1 cellular context compared by ENCODE assay signal in the genomic region with DNA sequence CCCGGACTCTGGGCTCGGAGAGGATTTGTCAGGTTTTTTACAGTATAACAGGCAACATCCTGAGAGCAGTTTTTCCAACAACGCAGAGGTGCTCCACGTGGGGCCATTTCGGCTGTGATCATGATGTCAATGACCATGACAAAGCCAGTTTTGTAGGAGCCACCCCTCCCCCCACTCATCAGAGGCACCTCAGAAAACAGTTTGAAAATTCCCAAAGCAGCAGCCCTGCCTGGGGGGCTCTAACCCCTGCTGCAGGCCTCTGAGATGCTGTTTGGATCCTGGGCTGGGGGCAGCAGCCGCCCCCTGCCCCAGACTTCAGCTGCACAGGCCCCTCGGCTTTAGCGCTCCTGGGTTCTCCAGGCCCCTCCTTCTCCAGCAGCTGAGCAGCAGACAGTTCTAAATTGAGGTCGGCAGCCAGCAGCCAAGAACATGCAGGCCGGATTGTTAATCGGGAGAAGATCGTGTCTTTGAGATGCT.
TF ChIP-seq lines count a peak whose summit lies in the region.

No MANE protein-coding gene starts in this region.

TF ChIP-seq in K562, 482 proteins besides CTCF, POLR2A, EP300 and RAD21 (continued from another document and continues in another):
- TF ChIP-seq, protein P1, sequence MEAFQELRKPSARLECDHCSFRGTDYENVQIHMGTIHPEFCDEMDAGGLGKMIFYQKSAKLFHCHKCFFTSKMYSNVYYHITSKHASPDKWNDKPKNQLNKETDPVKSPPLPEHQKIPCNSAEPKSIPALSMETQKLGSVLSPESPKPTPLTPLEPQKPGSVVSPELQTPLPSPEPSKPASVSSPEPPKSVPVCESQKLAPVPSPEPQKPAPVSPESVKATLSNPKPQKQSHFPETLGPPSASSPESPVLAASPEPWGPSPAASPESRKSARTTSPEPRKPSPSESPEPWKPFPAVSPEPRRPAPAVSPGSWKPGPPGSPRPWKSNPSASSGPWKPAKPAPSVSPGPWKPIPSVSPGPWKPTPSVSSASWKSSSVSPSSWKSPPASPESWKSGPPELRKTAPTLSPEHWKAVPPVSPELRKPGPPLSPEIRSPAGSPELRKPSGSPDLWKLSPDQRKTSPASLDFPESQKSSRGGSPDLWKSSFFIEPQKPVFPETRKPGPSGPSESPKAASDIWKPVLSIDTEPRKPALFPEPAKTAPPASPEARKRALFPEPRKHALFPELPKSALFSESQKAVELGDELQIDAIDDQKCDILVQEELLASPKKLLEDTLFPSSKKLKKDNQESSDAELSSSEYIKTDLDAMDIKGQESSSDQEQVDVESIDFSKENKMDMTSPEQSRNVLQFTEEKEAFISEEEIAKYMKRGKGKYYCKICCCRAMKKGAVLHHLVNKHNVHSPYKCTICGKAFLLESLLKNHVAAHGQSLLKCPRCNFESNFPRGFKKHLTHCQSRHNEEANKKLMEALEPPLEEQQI (IDR thresholded peaks at IDR 0.05): no peak
- TF ChIP-seq TCF7L2 (IDR thresholded peaks at IDR 0.05; ENCODE audit: low read depth, low read length) (no peak), ERF (CRISPR knock-in tag; IDR thresholded peaks at IDR 0.05) (no peak), ZKSCAN1 (IDR thresholded peaks at IDR 0.05; ENCODE audit: low read depth, low read length) (no peak), TBL1XR1 (IDR thresholded peaks at IDR 0.05; ENCODE audit: low read length in 2 of 2) (no peak), ZNF140 (CRISPR knock-in tag; IDR thresholded peaks at IDR 0.05) (no peak), LEF1 (IDR thresholded peaks at IDR 0.05) (peak; percentile 74; the same call in 1 of the 2 replicates), HMG20B (CRISPR knock-in tag; IDR thresholded peaks at IDR 0.05) (no peak), RHOXF2B (CRISPR knock-in tag; conservative IDR thresholded peaks at IDR 0.05) (no peak), HCFC1 (IDR thresholded peaks at IDR 0.05; ENCODE audit: low read depth, low read length) (no peak), CC2D1A (IDR thresholded peaks at IDR 0.05) (no peak), KAT7 (CRISPR knock-in tag; IDR thresholded peaks at IDR 0.05; ENCODE audit: borderline replicate concordance) (no peak), FOXA3 (CRISPR knock-in tag; conservative IDR thresholded peaks at IDR 0.05 in 1 of 2, IDR thresholded peaks at IDR 0.05 in 1 of 2) (no peak), ATF7 (IDR thresholded peaks at IDR 0.05) (peak; percentile 83), RFX1 (IDR thresholded peaks at IDR 0.05) (no peak), ETS2 (tag; IDR thresholded peaks at IDR 0.05; ENCODE audit: borderline replicate concordance, poor library complexity, severe bottlenecking) (no peak), TARDBP (IDR thresholded peaks at IDR 0.05) (no peak), ZNF76 (CRISPR knock-in tag; IDR thresholded peaks at IDR 0.05; ENCODE audit: borderline replicate concordance) (no peak), ZNF239 (CRISPR knock-in tag; IDR thresholded peaks at IDR 0.05) (no peak), ZEB2 (IDR thresholded peaks at IDR 0.05) (no peak), HDAC3 (IDR thresholded peaks at IDR 0.05; ENCODE audit: borderline replicate concordance, partially characterized antibody) (no peak), NFE2 (IDR thresholded peaks at IDR 0.05; ENCODE audit: low read depth) (peak; percentile 85), RAD51 (IDR thresholded peaks at IDR 0.05; ENCODE audit: borderline replicate concordance, low read depth) (no peak), ZNF79 (CRISPR knock-in tag; IDR thresholded peaks at IDR 0.05; ENCODE audit: low read depth) (no peak), KLF13 (tag; IDR thresholded peaks at IDR 0.05; ENCODE audit: borderline replicate concordance, low read depth) (no peak), ZNF324 (CRISPR knock-in tag; IDR thresholded peaks at IDR 0.05) (no peak), NFYB (IDR thresholded peaks at IDR 0.05; ENCODE audit: extremely low read depth, insufficient read length) (no peak), TCFL5 (CRISPR knock-in tag; conservative IDR thresholded peaks at IDR 0.05) (no peak), MAFG (tag; conservative IDR thresholded peaks at IDR 0.05) (peak; percentile 72), CBX5 (IDR thresholded peaks at IDR 0.05; ENCODE audit: borderline replicate concordance, low read depth) (no peak), DNMT1 (IDR thresholded peaks at IDR 0.05) (no peak), YBX1 (IDR thresholded peaks at IDR 0.05) (no peak), ZNF184 (CRISPR knock-in tag; IDR thresholded peaks at IDR 0.05) (no peak), OTX1 (CRISPR knock-in tag; IDR thresholded peaks at IDR 0.05) (no peak), FOXK1 (CRISPR knock-in tag; IDR thresholded peaks at IDR 0.05; ENCODE audit: borderline replicate concordance) (no peak), RBM25 (IDR thresholded peaks at IDR 0.05; ENCODE audit: low read depth, low read length, severe bottlenecking) (no peak), HOXB6 (CRISPR knock-in tag; IDR thresholded peaks at IDR 0.05; ENCODE audit: borderline replicate concordance) (no peak), BACH1 (tag; IDR thresholded peaks at IDR 0.05) (0 out of 2 replicates have a peak, but pooled peaks have one; percentile 51)
- TF ChIP-seq, protein P2, sequence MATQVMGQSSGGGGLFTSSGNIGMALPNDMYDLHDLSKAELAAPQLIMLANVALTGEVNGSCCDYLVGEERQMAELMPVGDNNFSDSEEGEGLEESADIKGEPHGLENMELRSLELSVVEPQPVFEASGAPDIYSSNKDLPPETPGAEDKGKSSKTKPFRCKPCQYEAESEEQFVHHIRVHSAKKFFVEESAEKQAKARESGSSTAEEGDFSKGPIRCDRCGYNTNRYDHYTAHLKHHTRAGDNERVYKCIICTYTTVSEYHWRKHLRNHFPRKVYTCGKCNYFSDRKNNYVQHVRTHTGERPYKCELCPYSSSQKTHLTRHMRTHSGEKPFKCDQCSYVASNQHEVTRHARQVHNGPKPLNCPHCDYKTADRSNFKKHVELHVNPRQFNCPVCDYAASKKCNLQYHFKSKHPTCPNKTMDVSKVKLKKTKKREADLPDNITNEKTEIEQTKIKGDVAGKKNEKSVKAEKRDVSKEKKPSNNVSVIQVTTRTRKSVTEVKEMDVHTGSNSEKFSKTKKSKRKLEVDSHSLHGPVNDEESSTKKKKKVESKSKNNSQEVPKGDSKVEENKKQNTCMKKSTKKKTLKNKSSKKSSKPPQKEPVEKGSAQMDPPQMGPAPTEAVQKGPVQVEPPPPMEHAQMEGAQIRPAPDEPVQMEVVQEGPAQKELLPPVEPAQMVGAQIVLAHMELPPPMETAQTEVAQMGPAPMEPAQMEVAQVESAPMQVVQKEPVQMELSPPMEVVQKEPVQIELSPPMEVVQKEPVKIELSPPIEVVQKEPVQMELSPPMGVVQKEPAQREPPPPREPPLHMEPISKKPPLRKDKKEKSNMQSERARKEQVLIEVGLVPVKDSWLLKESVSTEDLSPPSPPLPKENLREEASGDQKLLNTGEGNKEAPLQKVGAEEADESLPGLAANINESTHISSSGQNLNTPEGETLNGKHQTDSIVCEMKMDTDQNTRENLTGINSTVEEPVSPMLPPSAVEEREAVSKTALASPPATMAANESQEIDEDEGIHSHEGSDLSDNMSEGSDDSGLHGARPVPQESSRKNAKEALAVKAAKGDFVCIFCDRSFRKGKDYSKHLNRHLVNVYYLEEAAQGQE (CRISPR knock-in tag; IDR thresholded peaks at IDR 0.05; ENCODE audit: low read depth): no peak
- TF ChIP-seq, protein P3, sequence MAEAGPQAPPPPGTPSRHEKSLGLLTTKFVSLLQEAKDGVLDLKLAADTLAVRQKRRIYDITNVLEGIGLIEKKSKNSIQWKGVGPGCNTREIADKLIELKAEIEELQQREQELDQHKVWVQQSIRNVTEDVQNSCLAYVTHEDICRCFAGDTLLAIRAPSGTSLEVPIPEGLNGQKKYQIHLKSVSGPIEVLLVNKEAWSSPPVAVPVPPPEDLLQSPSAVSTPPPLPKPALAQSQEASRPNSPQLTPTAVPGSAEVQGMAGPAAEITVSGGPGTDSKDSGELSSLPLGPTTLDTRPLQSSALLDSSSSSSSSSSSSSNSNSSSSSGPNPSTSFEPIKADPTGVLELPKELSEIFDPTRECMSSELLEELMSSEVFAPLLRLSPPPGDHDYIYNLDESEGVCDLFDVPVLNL (CRISPR knock-in tag; IDR thresholded peaks at IDR 0.05; ENCODE audit: low read depth): no peak
- TF ChIP-seq, protein P4, sequence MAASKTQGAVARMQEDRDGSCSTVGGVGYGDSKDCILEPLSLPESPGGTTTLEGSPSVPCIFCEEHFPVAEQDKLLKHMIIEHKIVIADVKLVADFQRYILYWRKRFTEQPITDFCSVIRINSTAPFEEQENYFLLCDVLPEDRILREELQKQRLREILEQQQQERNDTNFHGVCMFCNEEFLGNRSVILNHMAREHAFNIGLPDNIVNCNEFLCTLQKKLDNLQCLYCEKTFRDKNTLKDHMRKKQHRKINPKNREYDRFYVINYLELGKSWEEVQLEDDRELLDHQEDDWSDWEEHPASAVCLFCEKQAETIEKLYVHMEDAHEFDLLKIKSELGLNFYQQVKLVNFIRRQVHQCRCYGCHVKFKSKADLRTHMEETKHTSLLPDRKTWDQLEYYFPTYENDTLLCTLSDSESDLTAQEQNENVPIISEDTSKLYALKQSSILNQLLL (CRISPR knock-in tag; IDR thresholded peaks at IDR 0.05; ENCODE audit: borderline replicate concordance): no peak
- TF ChIP-seq, protein P5, sequence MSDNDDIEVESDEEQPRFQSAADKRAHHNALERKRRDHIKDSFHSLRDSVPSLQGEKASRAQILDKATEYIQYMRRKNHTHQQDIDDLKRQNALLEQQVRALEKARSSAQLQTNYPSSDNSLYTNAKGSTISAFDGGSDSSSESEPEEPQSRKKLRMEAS (CRISPR knock-in tag; IDR thresholded peaks at IDR 0.05): no peak; the same call in 1 of the 2 replicates
- TF ChIP-seq, protein P6, sequence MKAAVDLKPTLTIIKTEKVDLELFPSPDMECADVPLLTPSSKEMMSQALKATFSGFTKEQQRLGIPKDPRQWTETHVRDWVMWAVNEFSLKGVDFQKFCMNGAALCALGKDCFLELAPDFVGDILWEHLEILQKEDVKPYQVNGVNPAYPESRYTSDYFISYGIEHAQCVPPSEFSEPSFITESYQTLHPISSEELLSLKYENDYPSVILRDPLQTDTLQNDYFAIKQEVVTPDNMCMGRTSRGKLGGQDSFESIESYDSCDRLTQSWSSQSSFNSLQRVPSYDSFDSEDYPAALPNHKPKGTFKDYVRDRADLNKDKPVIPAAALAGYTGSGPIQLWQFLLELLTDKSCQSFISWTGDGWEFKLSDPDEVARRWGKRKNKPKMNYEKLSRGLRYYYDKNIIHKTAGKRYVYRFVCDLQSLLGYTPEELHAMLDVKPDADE (conservative IDR thresholded peaks at IDR 0.05; ENCODE audit: control insufficient read depth, low read depth, low read length): no peak
- TF ChIP-seq, protein P7, sequence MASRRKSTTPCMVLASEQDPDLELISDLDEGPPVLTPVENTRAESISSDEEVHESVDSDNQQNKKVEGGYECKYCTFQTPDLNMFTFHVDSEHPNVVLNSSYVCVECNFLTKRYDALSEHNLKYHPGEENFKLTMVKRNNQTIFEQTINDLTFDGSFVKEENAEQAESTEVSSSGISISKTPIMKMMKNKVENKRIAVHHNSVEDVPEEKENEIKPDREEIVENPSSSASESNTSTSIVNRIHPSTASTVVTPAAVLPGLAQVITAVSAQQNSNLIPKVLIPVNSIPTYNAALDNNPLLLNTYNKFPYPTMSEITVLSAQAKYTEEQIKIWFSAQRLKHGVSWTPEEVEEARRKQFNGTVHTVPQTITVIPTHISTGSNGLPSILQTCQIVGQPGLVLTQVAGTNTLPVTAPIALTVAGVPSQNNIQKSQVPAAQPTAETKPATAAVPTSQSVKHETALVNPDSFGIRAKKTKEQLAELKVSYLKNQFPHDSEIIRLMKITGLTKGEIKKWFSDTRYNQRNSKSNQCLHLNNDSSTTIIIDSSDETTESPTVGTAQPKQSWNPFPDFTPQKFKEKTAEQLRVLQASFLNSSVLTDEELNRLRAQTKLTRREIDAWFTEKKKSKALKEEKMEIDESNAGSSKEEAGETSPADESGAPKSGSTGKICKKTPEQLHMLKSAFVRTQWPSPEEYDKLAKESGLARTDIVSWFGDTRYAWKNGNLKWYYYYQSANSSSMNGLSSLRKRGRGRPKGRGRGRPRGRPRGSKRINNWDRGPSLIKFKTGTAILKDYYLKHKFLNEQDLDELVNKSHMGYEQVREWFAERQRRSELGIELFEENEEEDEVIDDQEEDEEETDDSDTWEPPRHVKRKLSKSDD (conservative IDR thresholded peaks at IDR 0.05; ENCODE audit: low read length): no peak
- TF ChIP-seq, protein P8, sequence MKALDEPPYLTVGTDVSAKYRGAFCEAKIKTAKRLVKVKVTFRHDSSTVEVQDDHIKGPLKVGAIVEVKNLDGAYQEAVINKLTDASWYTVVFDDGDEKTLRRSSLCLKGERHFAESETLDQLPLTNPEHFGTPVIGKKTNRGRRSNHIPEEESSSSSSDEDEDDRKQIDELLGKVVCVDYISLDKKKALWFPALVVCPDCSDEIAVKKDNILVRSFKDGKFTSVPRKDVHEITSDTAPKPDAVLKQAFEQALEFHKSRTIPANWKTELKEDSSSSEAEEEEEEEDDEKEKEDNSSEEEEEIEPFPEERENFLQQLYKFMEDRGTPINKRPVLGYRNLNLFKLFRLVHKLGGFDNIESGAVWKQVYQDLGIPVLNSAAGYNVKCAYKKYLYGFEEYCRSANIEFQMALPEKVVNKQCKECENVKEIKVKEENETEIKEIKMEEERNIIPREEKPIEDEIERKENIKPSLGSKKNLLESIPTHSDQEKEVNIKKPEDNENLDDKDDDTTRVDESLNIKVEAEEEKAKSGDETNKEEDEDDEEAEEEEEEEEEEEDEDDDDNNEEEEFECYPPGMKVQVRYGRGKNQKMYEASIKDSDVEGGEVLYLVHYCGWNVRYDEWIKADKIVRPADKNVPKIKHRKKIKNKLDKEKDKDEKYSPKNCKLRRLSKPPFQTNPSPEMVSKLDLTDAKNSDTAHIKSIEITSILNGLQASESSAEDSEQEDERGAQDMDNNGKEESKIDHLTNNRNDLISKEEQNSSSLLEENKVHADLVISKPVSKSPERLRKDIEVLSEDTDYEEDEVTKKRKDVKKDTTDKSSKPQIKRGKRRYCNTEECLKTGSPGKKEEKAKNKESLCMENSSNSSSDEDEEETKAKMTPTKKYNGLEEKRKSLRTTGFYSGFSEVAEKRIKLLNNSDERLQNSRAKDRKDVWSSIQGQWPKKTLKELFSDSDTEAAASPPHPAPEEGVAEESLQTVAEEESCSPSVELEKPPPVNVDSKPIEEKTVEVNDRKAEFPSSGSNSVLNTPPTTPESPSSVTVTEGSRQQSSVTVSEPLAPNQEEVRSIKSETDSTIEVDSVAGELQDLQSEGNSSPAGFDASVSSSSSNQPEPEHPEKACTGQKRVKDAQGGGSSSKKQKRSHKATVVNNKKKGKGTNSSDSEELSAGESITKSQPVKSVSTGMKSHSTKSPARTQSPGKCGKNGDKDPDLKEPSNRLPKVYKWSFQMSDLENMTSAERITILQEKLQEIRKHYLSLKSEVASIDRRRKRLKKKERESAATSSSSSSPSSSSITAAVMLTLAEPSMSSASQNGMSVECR (CRISPR knock-in tag; IDR thresholded peaks at IDR 0.05): no peak
